In genomic region chr5:163910226-163910625, GRCh38 we compare ENCODE assay signal across 17 cellular contexts.
"Had no signal": no experiment of that assay in that cellular context is flagged by ENCODE, and none has a peak within 500 bp of the region (broad histone marks: within the 10 kb centered on the region; RNA-seq: fewer than 3 reads in every experiment).

No MANE protein-coding gene starts in this region.

- H3K9ac ChIP-seq: KMS-11 had no signal

- H3K27me3 Mint-ChIP-seq: IgD-negative memory B cell had no signal

- H3K4me2 ChIP-seq: KMS-11 had no signal

- H3K4me3 ChIP-seq: K562 had no signal

- DNase-seq: Kasumi-1, NCI-H1092, NCI-H1436, NCI-H187, NCI-H2029, NCI-H2081 treated with DMSO at 0.1 percent for 48 hours, NCI-H2171 treated with DMSO at 0.1 percent for 48 hours, NCI-H524, NCI-H526 treated with DMSO at 0.1 percent for 48 hours, NCI-H774, PC-3, SHP77 had no signal

- ATAC-seq: K562, Panc1, PC-3 had no signal

- H3K27ac ChIP-seq: KMS-11, RWPE1 had no signal
